ENCODE assay signal across 1 cellular context in genomic region chr5:176658817-176659216, GRCh38.
TF ChIP-seq lines count a peak whose summit lies in the region.

No MANE protein-coding gene starts in this region.

TF ChIP-seq in HepG2, 621 proteins besides CTCF, POLR2A, EP300 and RAD21:
- no peak for TF ChIP-seq HNRNPLL (IDR thresholded peaks at IDR 0.05; ENCODE audit: low read depth, low read length, poor library complexity, severe bottlenecking)
- TF ChIP-seq PBX3 (CRISPR knock-in tag; IDR thresholded peaks at IDR 0.05; ENCODE audit: borderline replicate concordance): no peak
- TF ChIP-seq, protein P1, sequence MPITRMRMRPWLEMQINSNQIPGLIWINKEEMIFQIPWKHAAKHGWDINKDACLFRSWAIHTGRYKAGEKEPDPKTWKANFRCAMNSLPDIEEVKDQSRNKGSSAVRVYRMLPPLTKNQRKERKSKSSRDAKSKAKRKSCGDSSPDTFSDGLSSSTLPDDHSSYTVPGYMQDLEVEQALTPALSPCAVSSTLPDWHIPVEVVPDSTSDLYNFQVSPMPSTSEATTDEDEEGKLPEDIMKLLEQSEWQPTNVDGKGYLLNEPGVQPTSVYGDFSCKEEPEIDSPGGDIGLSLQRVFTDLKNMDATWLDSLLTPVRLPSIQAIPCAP (CRISPR knock-in tag; IDR thresholded peaks at IDR 0.05; ENCODE audit: low read depth): 0 out of 2 replicates have a peak, but pooled peaks have one; percentile 20
- TF ChIP-seq JUN (CRISPR knock-in tag; IDR thresholded peaks at IDR 0.05): no peak
- TF ChIP-seq ZBTB4 (CRISPR knock-in tag; IDR thresholded peaks at IDR 0.05; ENCODE audit: borderline replicate concordance): no peak
- TF ChIP-seq SAP130 (CRISPR knock-in tag; IDR thresholded peaks at IDR 0.05; ENCODE audit: low read depth): peak; percentile 26
- 0 out of 2 replicates have a peak, but pooled peaks have one; percentile 23 for TF ChIP-seq HDAC1 (CRISPR knock-in tag; IDR thresholded peaks at IDR 0.05)
